In genomic region chr2:127859712-127860085, GRCh38 we compare ENCODE assay signal across 8 cellular contexts. TPM values are rescaled to one million over a fixed set of nuclear protein-coding genes. Genes with fewer than 3 reads are reported as not detected.
DNase-seq lines count a peak whose midpoint lies in the region; ATAC-seq, FAIRE-seq and TF ChIP-seq lines count a peak whose summit lies in the region.

No MANE protein-coding gene starts in this region.

- H3K36me3 ChIP-seq in H1 (ENCODE audit: control insufficient read depth in 2 of 4, insufficient read depth in 4 of 4, low read length in 3 of 4) (peaks cover 9 to 18% (median 11%) of the 10 kb centered on the region in 4 experiments), prostate gland (peaks cover 0 to 7% of the 10 kb centered on the region in 2 donors)

- peaks cover 17% of the 10 kb centered on the region for H3K36me3 Mint-ChIP-seq in activated CD4-positive, alpha-beta T cell treated with anti-CD3 and anti-CD28 coated beads, Interleukin-2, amount 10 ng/mL, durations not matched to agents 7 days and 5 days (ENCODE audit: low read depth)

- H2AK5ac ChIP-seq in H1 (ENCODE audit: low read depth, low read length): no peak overlapping the region

- no peak for ATAC-seq in GM18520 (IDR thresholded peaks at IDR 0.05; ENCODE audit: unreplicated experiment)

- H2BK15ac ChIP-seq in H1 (ENCODE audit: low read length): no peak overlapping the region

- no peak overlapping the region for H3K14ac ChIP-seq in H1 (ENCODE audit: insufficient read length)

- no peak for TF ChIP-seq RAD21 in H1 (IDR thresholded peaks at IDR 0.05 in 1 of 2, conservative IDR thresholded peaks at IDR 0.05 in 1 of 2; ENCODE audit: low read depth in 2 of 2, low read length in 2 of 2)

- H3K27me3 Mint-ChIP-seq in activated CD4-positive, alpha-beta T cell treated with anti-CD3 and anti-CD28 coated beads, Interleukin-2, amount 10 ng/mL, durations not matched to agents 7 days and 5 days: no peaks in the 10 kb centered on the region

- H3K56ac ChIP-seq in H1 (replicated peaks; ENCODE audit: insufficient read length, low read depth, low read length): no peak overlapping the region

- H3K9ac ChIP-seq in H1 (replicated peaks in 1 of 4; ENCODE audit: extremely low read depth in 1 of 4, low read depth in 3 of 4, low read length in 3 of 4): no peak overlapping the region

- H2BK20ac ChIP-seq in H1 (ENCODE audit: low read length): no peak overlapping the region

- no peak overlapping the region for H2AFZ ChIP-seq in H1 (ENCODE audit: low read length)

- WGBS in H1 (ENCODE audit: extremely low coverage in 1 of 2, insufficient coverage in 1 of 2, insufficient read length in 1 of 2, insufficient replicate concordance in 2 of 2, low coverage in 1 of 2, low lambda C conversion rate in 2 of 2, missing lambda C conversion rate in 1 of 2), 2 experiments: 19% methylated on average over 8 of the region's 8 CpGs; no CpG with 5 or more reads in 1 of the 2 experiments
- WGBS in prostate gland: 9% methylated on average over 8 of the region's 8 CpGs

- peak overlapping the region; percentile 77 for H3K27ac Mint-ChIP-seq in activated CD4-positive, alpha-beta T cell treated with anti-CD3 and anti-CD28 coated beads, Interleukin-2, amount 10 ng/mL, durations not matched to agents 7 days and 5 days

- no peak overlapping the region for H2BK12ac ChIP-seq in H1 (ENCODE audit: low read depth, low read length)

- H3K4me3 ChIP-seq in H1 (ENCODE audit: extremely low read depth in 1 of 4, insufficient read depth in 2 of 4, low read depth in 3 of 4, low read length in 4 of 4) (peak overlapping the region in 2 of 4 experiments; percentile 14 to 34; a peak in 2 of 8 replicates), prostate gland (no peak overlapping the region)

- peaks cover 32% of the 10 kb centered on the region for H3K4me1 Mint-ChIP-seq in activated CD4-positive, alpha-beta T cell treated with anti-CD3 and anti-CD28 coated beads, Interleukin-2, amount 10 ng/mL, durations not matched to agents 7 days and 5 days

- TF ChIP-seq EP300 in H1 (IDR thresholded peaks at IDR 0.05; ENCODE audit: borderline replicate concordance in 1 of 2, low read depth in 2 of 2, low read length in 2 of 2): no peak

- peaks cover 13 to 31% of the 10 kb centered on the region in 2 experiments for H3K79me2 ChIP-seq in H1 (ENCODE audit: control insufficient read depth in 1 of 2, insufficient read depth in 2 of 2, low read length in 2 of 2)

- TF ChIP-seq POLR2A in H1 (IDR thresholded peaks at IDR 0.05; ENCODE audit: control extremely low read depth in 1 of 2, low read depth in 2 of 2, low read length in 2 of 2): no peak
- TF ChIP-seq POLR2A in prostate gland (IDR thresholded peaks at IDR 0.05): no peak

- H3K27ac ChIP-seq in H1 (ENCODE audit: low read depth, low read length) (no peak overlapping the region), prostate gland (peak overlapping the region in 1 of 2 donors; percentile 2)

- H3K4me1 ChIP-seq in H1 (replicated peaks in 1 of 4; ENCODE audit: control insufficient read depth in 3 of 4, insufficient read depth in 4 of 4, low read length in 3 of 4) (peaks cover 3 to 10% (median 5%) of the 10 kb centered on the region in 4 experiments), prostate gland (replicated peaks) (no peaks in the 10 kb centered on the region)

- peaks cover 6% of the 10 kb centered on the region; the same call in 1 of the 2 replicates for H3K23me2 ChIP-seq in H1 (ENCODE audit: low read depth, low read length)

- H2BK120ac ChIP-seq in H1 (replicated peaks; ENCODE audit: low read depth, low read length): no peak overlapping the region

- H4K91ac ChIP-seq in H1 (replicated peaks; ENCODE audit: insufficient read length, low read length): no peak overlapping the region

- no peak overlapping the region for H4K8ac ChIP-seq in H1 (ENCODE audit: extremely low read depth, insufficient read depth, low read length)

- H3K4me3 Mint-ChIP-seq in activated CD4-positive, alpha-beta T cell treated with anti-CD3 and anti-CD28 coated beads, Interleukin-2, amount 10 ng/mL, durations not matched to agents 7 days and 5 days: peak overlapping the region; percentile 62

- no peak overlapping the region for H3K18ac ChIP-seq in H1 (ENCODE audit: extremely low read depth, low read length)

- H4K5ac ChIP-seq in H1 (ENCODE audit: insufficient read length, low read depth, low read length): no peak overlapping the region

- peaks cover 2 to 11% of the 10 kb centered on the region in 2 experiments for H4K20me1 ChIP-seq in H1 (replicated peaks in 1 of 2; ENCODE audit: control insufficient read depth in 1 of 2, insufficient read depth in 2 of 2, low read length in 2 of 2)

- H3K4me2 ChIP-seq in H1 (ENCODE audit: insufficient read depth in 1 of 2, low read depth in 2 of 2, low read length in 2 of 2): peak overlapping the region; percentile 39 to 48; a peak in 3 of 4 replicates

- no peak overlapping the region for H2BK5ac ChIP-seq in H1 (ENCODE audit: low read depth, low read length)

- H3K9me3 Mint-ChIP-seq in activated CD4-positive, alpha-beta T cell treated with anti-CD3 and anti-CD28 coated beads, Interleukin-2, amount 10 ng/mL, durations not matched to agents 7 days and 5 days: no peaks in the 10 kb centered on the region

- no peak for TF ChIP-seq CTCF in H1 (IDR thresholded peaks at IDR 0.05; ENCODE audit: control extremely low read depth in 1 of 3, insufficient read depth in 1 of 3, low read depth in 1 of 3, low read length in 3 of 3)
- TF ChIP-seq CTCF in prostate gland (IDR thresholded peaks at IDR 0.05): no peak
- TF ChIP-seq CTCF in D721Med (IDR thresholded peaks at IDR 0.05; ENCODE audit: insufficient read depth, missing control alignments): no peak

- CTCF ChIA-PET in activated CD4-positive, alpha-beta T cell treated with anti-CD3 and anti-CD28 coated beads, Interleukin-2, amount 10 ng/mL, durations not matched to agents 7 days and 5 days (lab: Charles Lee): interaction anchor here (1.0 kb wide), 1 partner anchor 20 kb away, joined by 3 read pairs; no protein-coding TSS in a partner anchor
- CTCF ChIA-PET in H1 (lab: Charles Lee; ENCODE audit: partially characterized antibody): interaction anchor here (1.3 to 1.5 kb wide), 2 partner anchors 7 to 295 kb away, joined by 3 read pairs; no protein-coding TSS in a partner anchor

- H3K27me3 ChIP-seq in H1 (replicated peaks in 1 of 4; ENCODE audit: control insufficient read depth in 3 of 4, extremely low read depth in 1 of 4, insufficient read depth in 3 of 4, low read length in 3 of 4): no peaks in the 10 kb centered on the region
- no peaks in the 10 kb centered on the region for H3K27me3 ChIP-seq in prostate gland (replicated peaks; ENCODE audit: insufficient read depth)

- H3K4ac ChIP-seq in H1 (replicated peaks; ENCODE audit: insufficient read length, low read depth, low read length): no peak overlapping the region

- intact Hi-C loops in prostate gland (cut with DNase I): loop anchor here (10.0 kb wide), 1 partner anchor 235 kb away; the partner anchor contains the start of gene UGGT1

- no peak for FAIRE-seq in H1 (lab: Jason Lieb, UNC)
- no peak for FAIRE-seq in D721Med (lab: Jason Lieb, UNC)

- DNase-seq in NCI-H345 (lab: John Stamatoyannopoulos, UW) (peak; percentile 14), NCI-H345 treated with DMSO at 0.1 percent for 48 hours (lab: John Stamatoyannopoulos, UW; ENCODE audit: unreplicated experiment) (no peak), H1 (ENCODE audit: low read depth in 1 of 2, low spot score in 2 of 2) (peak; percentile 54 to 85), prostate gland (ENCODE audit: low spot score) (peak; percentile 83), dermis blood vessel endothelial cell (no peak), D721Med (ENCODE audit: insufficient read length, low spot score) (no peak)
- peak; percentile 72 for DNase-seq in activated CD4-positive, alpha-beta T cell treated with anti-CD3 and anti-CD28 coated beads, Interleukin-2, amount 10 ng/mL, durations not matched to agents 7 days and 5 days

- H3K79me1 ChIP-seq in H1 (ENCODE audit: low read depth, low read length): peaks cover 8% of the 10 kb centered on the region; the same call in 1 of the 2 replicates

- no peak overlapping the region for H3K23ac ChIP-seq in H1 (ENCODE audit: insufficient read length)

- POLR2A ChIA-PET in activated CD4-positive, alpha-beta T cell treated with anti-CD3 and anti-CD28 coated beads, Interleukin-2, amount 10 ng/mL, durations not matched to agents 7 days and 5 days (lab: Charles Lee): interaction anchor here (0.7 kb wide), 1 partner anchor 118 kb away, joined by 4 read pairs; no protein-coding TSS in a partner anchor
- POLR2A ChIA-PET in H1 (lab: Charles Lee; ENCODE audit: partially characterized antibody): interaction anchor here (1.0 to 1.3 kb wide), 3 partner anchors 20 to 49 kb away, joined by 3 to 4 read pairs (median 3); no protein-coding TSS in a partner anchor

- no peaks in the 10 kb centered on the region for H3K9me3 ChIP-seq in H1 (ENCODE audit: insufficient read depth in 2 of 2, low read depth in 1 of 2, low read length in 1 of 2)
- no peaks in the 10 kb centered on the region for H3K9me3 ChIP-seq in prostate gland

RNA-seq across cellular contexts. Expression of gene POLR2D, which starts 1.7 kb away (rescaled TPM):
- 10 to 100 TPM; 46.3 to 52.3 TPM for total RNA-seq in activated CD4-positive, alpha-beta T cell treated with anti-CD3 and anti-CD28 coated beads, Interleukin-2, amount 10 ng/mL, durations not matched to agents 7 days and 5 days
- total RNA-seq in H1 (2021; fragmentation: NEBNext Ultra II Directional; extraction: Animal tissue kit (Norgen Biotek cat#: 25700)): 73.9 and 80.6 TPM in 2 replicates
- 19.5 and 25.3 TPM in 2 replicates for polyA plus RNA-seq in H1 (2011; rRNA removed)
- polyA plus RNA-seq in H1 (2011; cell fraction: cytosol; rRNA removed): 30.6 TPM
- 16.6 TPM for polyA plus RNA-seq in H1 (2011; cell fraction: nucleus; rRNA removed)
- 61.7 to 86.0 TPM (median 67.9 TPM) in 4 replicates for polyA plus RNA-seq in H1 (2012, experiment 1 of 2)
- 23.1 TPM for polyA plus RNA-seq in H1 (2012, experiment 2 of 2)
- 34.6 TPM for polyA plus RNA-seq in H1 (2013, experiment 1 of 2)
- polyA plus RNA-seq in H1 (2013, experiment 2 of 2): 37.0 TPM
- polyA minus RNA-seq in H1 (2011; rRNA and poly(A)+ RNA removed): 50.4 and 50.8 TPM in 2 replicates
- 17.6 TPM for polyA minus RNA-seq in H1 (2011; cell fraction: cytosol; rRNA and poly(A)+ RNA removed)
- polyA minus RNA-seq in H1 (2011; cell fraction: nucleus; rRNA and poly(A)+ RNA removed): 11.2 TPM
- total RNA-seq in prostate gland (10 to 100 TPM; 16.0 to 33.3 TPM), dermis blood vessel endothelial cell (25.0 and 35.6 TPM in 2 replicates)

RNA-seq across cellular contexts. Expression of gene AMMECR1L, which starts 26.1 kb away (rescaled TPM):
- 10 to 100 TPM; 15.0 to 15.4 TPM for total RNA-seq in activated CD4-positive, alpha-beta T cell treated with anti-CD3 and anti-CD28 coated beads, Interleukin-2, amount 10 ng/mL, durations not matched to agents 7 days and 5 days
- total RNA-seq in H1 (2021; fragmentation: NEBNext Ultra II Directional; extraction: Animal tissue kit (Norgen Biotek cat#: 25700)): 18.8 and 19.7 TPM in 2 replicates
- 10.1 and 10.2 TPM in 2 replicates for polyA plus RNA-seq in H1 (2011; rRNA removed)
- 10.9 TPM for polyA plus RNA-seq in H1 (2011; cell fraction: cytosol; rRNA removed)
- 11.9 TPM for polyA plus RNA-seq in H1 (2011; cell fraction: nucleus; rRNA removed)
- 14.4 to 17.8 TPM (median 16.6 TPM) in 4 replicates for polyA plus RNA-seq in H1 (2012, experiment 1 of 2)
- polyA plus RNA-seq in H1 (2012, experiment 2 of 2): 6.0 TPM
- polyA plus RNA-seq in H1 (2013, experiment 1 of 2): 9.6 TPM
- polyA plus RNA-seq in H1 (2013, experiment 2 of 2): 9.6 TPM
- polyA minus RNA-seq in H1 (2011; rRNA and poly(A)+ RNA removed): 17.3 and 17.4 TPM in 2 replicates
- 9.2 TPM for polyA minus RNA-seq in H1 (2011; cell fraction: cytosol; rRNA and poly(A)+ RNA removed)
- 13.1 TPM for polyA minus RNA-seq in H1 (2011; cell fraction: nucleus; rRNA and poly(A)+ RNA removed)
- 10 to 100 TPM in 1 of 2 donors, 1 to 10 TPM in 1; 9.9 to 29.6 TPM for total RNA-seq in prostate gland
- 20.1 and 20.6 TPM in 2 replicates for total RNA-seq in dermis blood vessel endothelial cell

RNA-seq across cellular contexts. Expression of gene WDR33, which starts 48.7 kb away (rescaled TPM):
- total RNA-seq in activated CD4-positive, alpha-beta T cell treated with anti-CD3 and anti-CD28 coated beads, Interleukin-2, amount 10 ng/mL, durations not matched to agents 7 days and 5 days: 10 to 100 TPM; 58.7 to 69.0 TPM
- 82.7 and 84.6 TPM in 2 replicates for total RNA-seq in H1 (2021; fragmentation: NEBNext Ultra II Directional; extraction: Animal tissue kit (Norgen Biotek cat#: 25700))
- polyA plus RNA-seq in H1 (2011; rRNA removed): 12.7 and 18.1 TPM in 2 replicates
- 22.6 TPM for polyA plus RNA-seq in H1 (2011; cell fraction: cytosol; rRNA removed)
- 15.0 TPM for polyA plus RNA-seq in H1 (2011; cell fraction: nucleus; rRNA removed)
- polyA plus RNA-seq in H1 (2012, experiment 1 of 2): 25.1 to 36.9 TPM (median 30.0 TPM) in 4 replicates
- 6.4 TPM for polyA plus RNA-seq in H1 (2012, experiment 2 of 2)
- 23.5 TPM for polyA plus RNA-seq in H1 (2013, experiment 1 of 2)
- polyA plus RNA-seq in H1 (2013, experiment 2 of 2): 28.3 TPM
- 85.4 and 137 TPM in 2 replicates for polyA minus RNA-seq in H1 (2011; rRNA and poly(A)+ RNA removed)
- 36.5 TPM for polyA minus RNA-seq in H1 (2011; cell fraction: cytosol; rRNA and poly(A)+ RNA removed)
- polyA minus RNA-seq in H1 (2011; cell fraction: nucleus; rRNA and poly(A)+ RNA removed): 79.7 TPM
- total RNA-seq in prostate gland (10 to 100 TPM; 25.4 to 41.9 TPM), dermis blood vessel endothelial cell (30.8 and 54.9 TPM in 2 replicates)

Comparison
In these comparisons a context has a peak if more than half of its experiments do, and no peak if none do; other contexts are left out.
1. DNase-seq: peak in NCI-H345 (single experiment), activated CD4-positive, alpha-beta T cell treated with anti-CD3 and anti-CD28 coated beads, Interleukin-2, amount 10 ng/mL, durations not matched to agents 7 days and 5 days (single experiment), H1 (2 of 2) and prostate gland (single experiment); none in NCI-H345 treated with DMSO at 0.1 percent for 48 hours (single experiment), dermis blood vessel endothelial cell (single experiment) and D721Med (single experiment).